15 cellular contexts compared by ENCODE assay signal in the genomic region with DNA sequence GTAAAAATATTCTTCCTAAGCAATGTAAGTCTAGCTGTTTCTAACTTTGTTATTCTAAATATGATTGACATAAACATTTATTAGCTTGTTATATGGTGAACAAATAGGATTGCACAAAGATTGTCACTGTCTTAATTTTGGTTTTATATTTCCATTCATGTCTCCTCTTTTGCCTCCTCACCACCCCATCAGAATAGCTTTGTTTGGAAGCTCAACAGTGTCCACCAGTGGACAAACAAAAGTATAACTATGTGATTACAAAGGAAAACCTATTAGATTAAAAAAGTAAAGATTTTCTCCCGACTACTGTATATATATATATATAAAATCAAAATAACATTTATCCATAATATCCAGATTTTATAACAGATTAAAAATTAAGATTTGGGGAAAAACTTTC.
A peak's percentile ranks its signal among the peaks of the same experiment; 100 is the strongest.
DNase-seq lines count a peak whose midpoint lies in the region; FAIRE-seq and TF ChIP-seq lines count a peak whose summit lies in the region.
"Had no signal": no experiment of that assay in that cellular context is flagged by ENCODE, and none has a peak within 500 bp of the region (broad histone marks: within the 10 kb centered on the region; RNA-seq: fewer than 3 reads in every experiment).

No MANE protein-coding gene starts in this region.

- H3K4ac ChIP-seq in H1 (replicated peaks; ENCODE audit: insufficient read length, low read depth, low read length), result no peak overlapping the region

- H4K20me1 ChIP-seq in H1 (replicated peaks in 1 of 2; ENCODE audit: control insufficient read depth in 1 of 2, insufficient read depth in 2 of 2, low read length in 2 of 2), result no peaks in the 10 kb centered on the region

- H2AK5ac ChIP-seq in H1 (ENCODE audit: low read depth, low read length), result no peak overlapping the region

- no peak overlapping the region for H2BK12ac ChIP-seq in H1 (ENCODE audit: low read depth, low read length)

- no peaks in the 10 kb centered on the region for H3K9me3 ChIP-seq in H1 (ENCODE audit: insufficient read depth in 2 of 2, low read depth in 1 of 2, low read length in 1 of 2)
- H3K9me3 ChIP-seq: adrenal gland, tibial nerve had no signal

- no peaks in the 10 kb centered on the region for H3K27me3 Mint-ChIP-seq in activated CD4-positive, alpha-beta memory T cell treated with anti-CD3 and anti-CD28 coated beads for 36 hours
- H3K27me3 Mint-ChIP-seq: activated CD4-positive, alpha-beta T cell treated with anti-CD3 and anti-CD28 coated beads for 36 hours had no signal

- H3K36me3 ChIP-seq in H1 (ENCODE audit: control insufficient read depth in 2 of 4, insufficient read depth in 4 of 4, low read length in 3 of 4), result no peaks in the 10 kb centered on the region
- H3K36me3 ChIP-seq: adrenal gland, tibial nerve had no signal

- H3K56ac ChIP-seq in H1 (replicated peaks; ENCODE audit: insufficient read length, low read depth, low read length), result no peak overlapping the region

- H4K8ac ChIP-seq in H1 (ENCODE audit: extremely low read depth, insufficient read depth, low read length), result no peak overlapping the region

- POLR2A ChIA-PET in H1 (lab: Charles Lee; ENCODE audit: partially characterized antibody), result no interaction called here
- POLR2A ChIA-PET in activated CD4-positive, alpha-beta memory T cell treated with anti-CD3 and anti-CD28 coated beads for 36 hours (lab: Charles Lee), result no interaction called here

- no peak overlapping the region for H4K5ac ChIP-seq in H1 (ENCODE audit: insufficient read length, low read depth, low read length)

- peak; percentile 78 for FAIRE-seq in A204.1 (lab: Jason Lieb, UNC)
- FAIRE-seq in H1 (lab: Jason Lieb, UNC), result no peak
- FAIRE-seq: GM12892 had no signal

- no peak overlapping the region for H3K4me3 ChIP-seq in H1 (ENCODE audit: extremely low read depth in 1 of 4, insufficient read depth in 2 of 4, low read depth in 3 of 4, low read length in 4 of 4)
- H3K4me3 ChIP-seq: adrenal gland, tibial nerve had no signal

- H3K36me3 Mint-ChIP-seq in activated CD4-positive, alpha-beta memory T cell treated with anti-CD3 and anti-CD28 coated beads for 36 hours, result no peaks in the 10 kb centered on the region

- H2BK120ac ChIP-seq in H1 (replicated peaks; ENCODE audit: low read depth, low read length), result no peak overlapping the region

- CTCF ChIA-PET in H1 (lab: Charles Lee; ENCODE audit: partially characterized antibody), result interaction anchor here (0.6 to 1.7 kb wide), 8 partner anchors 9 to 868 kb away, joined by 3 to 6 read pairs (median 3); no protein-coding TSS in a partner anchor
- CTCF ChIA-PET in activated CD4-positive, alpha-beta memory T cell treated with anti-CD3 and anti-CD28 coated beads for 36 hours (lab: Charles Lee), result no interaction called here

- no peaks in the 10 kb centered on the region for H3K23me2 ChIP-seq in H1 (ENCODE audit: low read depth, low read length)

- no peak overlapping the region for H3K27ac ChIP-seq in H1 (ENCODE audit: low read depth, low read length)
- H3K27ac ChIP-seq: adrenal gland, tibial nerve had no signal

- no peak overlapping the region for H3K9ac ChIP-seq in H1 (replicated peaks in 1 of 4; ENCODE audit: extremely low read depth in 1 of 4, low read depth in 3 of 4, low read length in 3 of 4)

- DNase-seq in NCI-H748 treated with DMSO at 0.1 percent for 48 hours (lab: John Stamatoyannopoulos, UW) (peak; percentile 6), H1 (ENCODE audit: low read depth in 1 of 2, low spot score in 2 of 2) (no peak), NCI-H1436 treated with DMSO at 0.1 percent for 48 hours (lab: John Stamatoyannopoulos, UW) (no peak)
- no peak for DNase-seq in activated CD4-positive, alpha-beta memory T cell treated with anti-CD3 and anti-CD28 coated beads for 36 hours
- DNase-seq in activated CD4-positive, CD25-positive, alpha-beta regulatory T cell (lab: John Stamatoyannopoulos, UW), result no peak
- no peak for DNase-seq in activated CD8-positive, alpha-beta memory T cell treated with anti-CD3 and anti-CD28 coated beads, Interleukin-2, amount 50 U/mL, for 4 hours
- DNase-seq: activated CD4-positive, alpha-beta T cell treated with anti-CD3 and anti-CD28 coated beads for 36 hours; adrenal gland; NCI-H1694; stimulated activated CD4-positive, alpha-beta T cell treated with anti-CD3 and anti-CD28 coated beads, Interleukin-2, amount 100 ng/mL, for 24 hours; SW 1271 had no signal

- peak; percentile 57 to 70 for TF ChIP-seq RAD21 in H1 (IDR thresholded peaks at IDR 0.05 in 1 of 2, conservative IDR thresholded peaks at IDR 0.05 in 1 of 2; ENCODE audit: low read depth in 2 of 2, low read length in 2 of 2)

- H3K23ac ChIP-seq in H1 (ENCODE audit: insufficient read length), result no peak overlapping the region

- no peak for TF ChIP-seq POLR2A in H1 (IDR thresholded peaks at IDR 0.05; ENCODE audit: control extremely low read depth in 1 of 2, low read depth in 2 of 2, low read length in 2 of 2)

- H3K18ac ChIP-seq in H1 (ENCODE audit: extremely low read depth, low read length), result no peak overlapping the region

- H2AFZ ChIP-seq in H1 (ENCODE audit: low read length), result no peak overlapping the region

- H3K27me3 ChIP-seq in H1 (replicated peaks in 1 of 4; ENCODE audit: control insufficient read depth in 3 of 4, extremely low read depth in 1 of 4, insufficient read depth in 3 of 4, low read length in 3 of 4), result no peaks in the 10 kb centered on the region
- H3K27me3 ChIP-seq: adrenal gland, tibial nerve had no signal

- H3K4me3 Mint-ChIP-seq in activated CD4-positive, alpha-beta memory T cell treated with anti-CD3 and anti-CD28 coated beads for 36 hours, result no peak overlapping the region
- H3K4me3 Mint-ChIP-seq: activated CD4-positive, alpha-beta T cell treated with anti-CD3 and anti-CD28 coated beads for 36 hours had no signal

- TF ChIP-seq CTCF in GM12874 (IDR thresholded peaks at IDR 0.05; ENCODE audit: insufficient read depth, low read depth, low read length), result 0 out of 2 replicates have a peak, but pooled peaks have one; percentile 4
- TF ChIP-seq CTCF in H1 (IDR thresholded peaks at IDR 0.05; ENCODE audit: control extremely low read depth in 1 of 3, insufficient read depth in 1 of 3, low read depth in 1 of 3, low read length in 3 of 3), result peak in 2 of 3 experiments; percentile 9 to 24; a peak in 2 of 4 replicates

- no peak for TF ChIP-seq EP300 in H1 (IDR thresholded peaks at IDR 0.05; ENCODE audit: borderline replicate concordance in 1 of 2, low read depth in 2 of 2, low read length in 2 of 2)

- intact Hi-C loops in activated CD4-positive, alpha-beta memory T cell treated with anti-CD3 and anti-CD28 coated beads for 36 hours (cut with micrococcal nuclease), result no loop called here

- no peak overlapping the region for H2BK20ac ChIP-seq in H1 (ENCODE audit: low read length)

- no peaks in the 10 kb centered on the region for H3K9me3 Mint-ChIP-seq in activated CD4-positive, alpha-beta memory T cell treated with anti-CD3 and anti-CD28 coated beads for 36 hours

- 88% methylated on average over 1 of the region's 1 CpG; no CpG with 5 or more reads in 1 of the 2 experiments for WGBS in H1 (ENCODE audit: extremely low coverage in 1 of 2, insufficient coverage in 1 of 2, insufficient read length in 1 of 2, insufficient replicate concordance in 2 of 2, low coverage in 1 of 2, low lambda C conversion rate in 2 of 2, missing lambda C conversion rate in 1 of 2), 2 experiments

- no peak overlapping the region for H3K27ac Mint-ChIP-seq in activated CD4-positive, alpha-beta memory T cell treated with anti-CD3 and anti-CD28 coated beads for 36 hours
- H3K27ac Mint-ChIP-seq: activated CD4-positive, alpha-beta T cell treated with anti-CD3 and anti-CD28 coated beads for 36 hours had no signal

- no peak overlapping the region for H2BK5ac ChIP-seq in H1 (ENCODE audit: low read depth, low read length)

- no peak overlapping the region for H2BK15ac ChIP-seq in H1 (ENCODE audit: low read length)

- H3K4me2 ChIP-seq in H1 (ENCODE audit: insufficient read depth in 1 of 2, low read depth in 2 of 2, low read length in 2 of 2), result no peak overlapping the region

- no peaks in the 10 kb centered on the region for H3K4me1 Mint-ChIP-seq in activated CD4-positive, alpha-beta memory T cell treated with anti-CD3 and anti-CD28 coated beads for 36 hours (ENCODE audit: low read depth)
- H3K4me1 Mint-ChIP-seq: activated CD4-positive, alpha-beta T cell treated with anti-CD3 and anti-CD28 coated beads for 36 hours had no signal

- no peak overlapping the region for H4K91ac ChIP-seq in H1 (replicated peaks; ENCODE audit: insufficient read length, low read length)

- H3K79me1 ChIP-seq in H1 (ENCODE audit: low read depth, low read length), result no peaks in the 10 kb centered on the region

- no peaks in the 10 kb centered on the region for H3K79me2 ChIP-seq in H1 (ENCODE audit: control insufficient read depth in 1 of 2, insufficient read depth in 2 of 2, low read length in 2 of 2)

- H3K4me1 ChIP-seq in H1 (replicated peaks in 1 of 4; ENCODE audit: control insufficient read depth in 3 of 4, insufficient read depth in 4 of 4, low read length in 3 of 4), result no peaks in the 10 kb centered on the region
- H3K4me1 ChIP-seq: adrenal gland, tibial nerve had no signal

- no peak overlapping the region for H3K14ac ChIP-seq in H1 (ENCODE audit: insufficient read length)

TF ChIP-seq in H1, 55 proteins besides CTCF, POLR2A, EP300 and RAD21 (continues in another document):
- TF ChIP-seq SRF (IDR thresholded peaks at IDR 0.05; ENCODE audit: low read depth, low read length) (no peak), HDAC6 (IDR thresholded peaks at IDR 0.05; ENCODE audit: low read depth, low read length) (no peak), JUN (IDR thresholded peaks at IDR 0.05; ENCODE audit: low read depth, low read length) (no peak), KDM4A (IDR thresholded peaks at IDR 0.05; ENCODE audit: low read depth, low read length, severe bottlenecking) (no peak), CEBPB (IDR thresholded peaks at IDR 0.05; ENCODE audit: low read depth, low read length) (no peak), CBX5 (IDR thresholded peaks at IDR 0.05; ENCODE audit: low read depth, low read length) (no peak), POU5F1 (IDR thresholded peaks at IDR 0.05; ENCODE audit: low read depth, low read length) (no peak), KDM5A (IDR thresholded peaks at IDR 0.05; ENCODE audit: low read length) (no peak), BCL11A (IDR thresholded peaks at IDR 0.05; ENCODE audit: low read depth in 2 of 2, low read length in 2 of 2) (no peak), KDM1A (IDR thresholded peaks at IDR 0.05; ENCODE audit: borderline replicate concordance, low read length) (no peak), BACH1 (IDR thresholded peaks at IDR 0.05; ENCODE audit: low read length) (no peak), FOSL1 (IDR thresholded peaks at IDR 0.05; ENCODE audit: insufficient read depth, low read depth, low read length) (no peak), TCF12 (IDR thresholded peaks at IDR 0.05; ENCODE audit: low read depth, low read length) (no peak), TAF7 (optimal IDR thresholded peaks at IDR 0.05; ENCODE audit: borderline replicate concordance, low read depth, low read length) (no peak)
- TF ChIP-seq, protein P1, sequence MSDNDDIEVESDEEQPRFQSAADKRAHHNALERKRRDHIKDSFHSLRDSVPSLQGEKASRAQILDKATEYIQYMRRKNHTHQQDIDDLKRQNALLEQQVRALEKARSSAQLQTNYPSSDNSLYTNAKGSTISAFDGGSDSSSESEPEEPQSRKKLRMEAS (IDR thresholded peaks at IDR 0.05), result no peak
